Comparison of ENCODE assay signal across 8 cellular contexts in the genomic region with DNA sequence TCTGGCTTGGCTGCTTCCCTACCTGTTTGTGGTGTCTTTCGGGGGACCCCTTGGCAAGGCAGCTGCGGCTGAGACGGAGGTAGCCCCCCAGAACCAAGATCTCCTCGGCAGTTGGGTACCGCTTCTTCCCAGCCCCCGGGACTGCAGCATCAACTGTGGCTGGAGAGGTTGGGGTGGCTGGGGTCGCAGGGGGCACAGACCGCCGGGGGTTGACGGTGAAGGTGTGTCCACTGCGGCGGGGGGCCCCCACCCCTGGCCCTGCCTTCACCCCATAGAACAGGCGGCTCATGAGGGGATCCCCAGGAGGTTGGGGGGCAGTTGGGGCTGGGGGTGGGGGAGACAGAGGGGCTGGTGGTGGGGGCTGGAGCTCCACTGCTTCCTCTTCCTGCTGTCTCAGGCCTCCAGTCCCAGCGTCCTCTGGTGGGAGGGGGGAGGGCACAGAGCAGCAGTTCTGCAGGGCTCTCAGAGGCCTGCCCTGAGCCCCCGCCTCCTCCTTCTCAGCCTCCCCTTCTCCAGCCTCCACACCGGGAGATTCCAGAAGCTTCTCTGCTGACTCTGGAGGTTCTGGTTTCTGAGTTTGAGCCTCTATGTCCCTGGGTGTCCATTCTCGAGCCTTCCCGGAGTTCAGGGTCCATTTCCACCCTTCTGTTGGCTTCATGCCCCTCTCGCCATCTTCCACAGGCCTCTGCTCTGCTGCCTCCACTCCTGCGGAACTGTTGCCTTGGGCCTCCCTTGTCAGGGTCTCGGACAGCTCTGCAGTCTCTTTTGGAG. TPM values are rescaled to one million over a fixed set of nuclear protein-coding genes. Genes with fewer than 3 reads are reported as not detected.
DNase-seq lines count a peak whose midpoint lies in the region; ATAC-seq and TF ChIP-seq lines count a peak whose summit lies in the region.

No MANE protein-coding gene starts in this region.

- H3K4me3 Mint-ChIP-seq in activated CD8-positive, alpha-beta T cell treated with anti-CD3 and anti-CD28 coated beads, Interleukin-2, amount 10 ng/mL, durations not matched to agents 7 days and 5 days = peak overlapping the region; percentile 93
- H3K4me3 Mint-ChIP-seq in nephron = peak overlapping the region; percentile 96 to 98 (median 97)

- peaks cover 25% of the 10 kb centered on the region for H3K4me1 Mint-ChIP-seq in activated CD8-positive, alpha-beta T cell treated with anti-CD3 and anti-CD28 coated beads, Interleukin-2, amount 10 ng/mL, durations not matched to agents 7 days and 5 days (ENCODE audit: low read depth)
- H3K4me1 Mint-ChIP-seq in nephron = peaks cover 81% of the 10 kb centered on the region

- H3K4me3 ChIP-seq in esophagus muscularis mucosa (peak overlapping the region; percentile 70 to 93 (median 80)), aorta (ENCODE audit: low read length in 2 of 2) (peak overlapping the region; percentile 31 to 82)

- H3K27me3 Mint-ChIP-seq in activated CD8-positive, alpha-beta T cell treated with anti-CD3 and anti-CD28 coated beads, Interleukin-2, amount 10 ng/mL, durations not matched to agents 7 days and 5 days (ENCODE audit: low read depth) = no peaks in the 10 kb centered on the region
- H3K27me3 Mint-ChIP-seq in nephron (ENCODE audit: low read depth) = peaks cover 3% of the 10 kb centered on the region

- peak overlapping the region; percentile 98 for H3K27ac Mint-ChIP-seq in activated CD8-positive, alpha-beta T cell treated with anti-CD3 and anti-CD28 coated beads, Interleukin-2, amount 10 ng/mL, durations not matched to agents 7 days and 5 days
- H3K27ac Mint-ChIP-seq in nephron = peak overlapping the region; percentile 81 to 94 (median 89)

- CTCF ChIA-PET in activated CD8-positive, alpha-beta T cell treated with anti-CD3 and anti-CD28 coated beads, Interleukin-2, amount 10 ng/mL, durations not matched to agents 7 days and 5 days (lab: Charles Lee) = interaction anchor here (0.9 to 15.7 kb wide), 6 partner anchors 20 to 230 kb away, joined by 3 to 686 read pairs (median 4); partner anchors contain the start of genes MDC1, TUBB and VARS2

- intact Hi-C loops in esophagus muscularis mucosa (cut with DNase I) = loop anchor here (10.0 kb wide), 1 partner anchor 200 kb away; the partner anchor contains the start of gene DDR1
- intact Hi-C loops in aorta (cut with DNase I) = loop anchor here in 1 of 2 donors (5.0 kb wide), 1 partner anchor 198 kb away; the partner anchor contains the start of gene DDR1

- ATAC-seq in activated CD8-positive, alpha-beta T cell treated with anti-CD3 and anti-CD28 coated beads, Interleukin-2, amount 10 ng/mL, durations not matched to agents 7 days and 5 days = no peak
- ATAC-seq in aorta (ENCODE audit: low FRiP score) (no peak), GM18511 (IDR thresholded peaks at IDR 0.05; ENCODE audit: unreplicated experiment) (no peak)

- no peak for TF ChIP-seq CTCF in esophagus muscularis mucosa (IDR thresholded peaks at IDR 0.05)
- TF ChIP-seq CTCF in nephron (IDR thresholded peaks at IDR 0.05; ENCODE audit: unreplicated experiment in 3 of 3) = no peak

- peaks cover 78% of the 10 kb centered on the region for H3K36me3 Mint-ChIP-seq in activated CD8-positive, alpha-beta T cell treated with anti-CD3 and anti-CD28 coated beads, Interleukin-2, amount 10 ng/mL, durations not matched to agents 7 days and 5 days (ENCODE audit: low read depth)
- peaks cover 16% of the 10 kb centered on the region for H3K36me3 Mint-ChIP-seq in nephron (ENCODE audit: low read depth)

- H3K27ac ChIP-seq in esophagus muscularis mucosa (replicated peaks in 1 of 4) (peak overlapping the region; percentile 95 to 99 (median 97)), aorta (ENCODE audit: low read depth in 1 of 2, low read length in 2 of 2) (peak overlapping the region; percentile 37 to 84)

- POLR2A ChIA-PET in activated CD8-positive, alpha-beta T cell treated with anti-CD3 and anti-CD28 coated beads, Interleukin-2, amount 10 ng/mL, durations not matched to agents 7 days and 5 days (lab: Charles Lee) = interaction anchor here (0.6 to 8.3 kb wide), 12 partner anchors 10 to 188 kb away, joined by 3 to 343 read pairs (median 3); partner anchors contain the start of genes C6orf136, MDC1, MRPS18B and PPP1R10

- no peaks in the 10 kb centered on the region for H3K9me3 Mint-ChIP-seq in activated CD8-positive, alpha-beta T cell treated with anti-CD3 and anti-CD28 coated beads, Interleukin-2, amount 10 ng/mL, durations not matched to agents 7 days and 5 days (ENCODE audit: insufficient read depth)
- H3K9me3 Mint-ChIP-seq in nephron = no peaks in the 10 kb centered on the region

- H3K4me1 ChIP-seq in esophagus muscularis mucosa = peaks cover 64 to 89% (median 86%) of the 10 kb centered on the region in 4 donors
- no peaks in the 10 kb centered on the region for H3K4me1 ChIP-seq in aorta (ENCODE audit: control insufficient read depth in 1 of 2, insufficient read depth in 2 of 2, low read length in 2 of 2)

- no peaks in the 10 kb centered on the region for H3K9me3 ChIP-seq in esophagus muscularis mucosa
- no peaks in the 10 kb centered on the region for H3K9me3 ChIP-seq in aorta (ENCODE audit: control insufficient read depth, low read length)

- no peak for TF ChIP-seq EP300 in esophagus muscularis mucosa (IDR thresholded peaks at IDR 0.05)

- no peak for TF ChIP-seq POLR2A in esophagus muscularis mucosa (IDR thresholded peaks at IDR 0.05; ENCODE audit: low read depth)

- WGBS in esophagus muscularis mucosa = 12% methylated on average over 18 of the region's 21 CpGs
- WGBS in aorta, 2 donors = 4 to 5% methylated on average over 18 to 21 of the region's 21 CpGs

- H3K27me3 ChIP-seq in esophagus muscularis mucosa = no peaks in the 10 kb centered on the region
- H3K27me3 ChIP-seq in aorta (ENCODE audit: control insufficient read depth in 1 of 2, insufficient read depth in 2 of 2, low read length in 1 of 2) = no peaks in the 10 kb centered on the region

- DNase-seq in AML-193 (lab: John Stamatoyannopoulos, UW) = peak; percentile 66 to 81
- DNase-seq in KG1 (lab: John Stamatoyannopoulos, UW) = peak; percentile 36
- DNase-seq in activated CD8-positive, alpha-beta T cell treated with anti-CD3 and anti-CD28 coated beads, Interleukin-2, amount 10 ng/mL, durations not matched to agents 7 days and 5 days = peak; percentile 81
- no peak for DNase-seq in esophagus muscularis mucosa (ENCODE audit: extremely low spot score)
- DNase-seq in aorta = peak; percentile 79 to 90
- DNase-seq in NCI-H1105 treated with DMSO at 0.1 percent for 48 hours (lab: John Stamatoyannopoulos, UW) = no peak

- H3K36me3 ChIP-seq in esophagus muscularis mucosa (peaks cover 0 to 21% (median 10%) of the 10 kb centered on the region in 4 donors), aorta (ENCODE audit: control insufficient read depth in 1 of 2, insufficient read depth in 2 of 2, low read length in 1 of 2) (peaks cover 0 to 3% of the 10 kb centered on the region in 2 donors)

RNA-seq across cellular contexts. Expression of gene PPP1R18, which starts 1.9 kb away (rescaled TPM):
- 100 to 1,000 TPM; 286 to 304 TPM for total RNA-seq in activated CD8-positive, alpha-beta T cell treated with anti-CD3 and anti-CD28 coated beads, Interleukin-2, amount 10 ng/mL, durations not matched to agents 7 days and 5 days
- total RNA-seq in esophagus muscularis mucosa = 100 to 1,000 TPM in 1 of 4 donors, 10 to 100 TPM in 3; 39.5 to 104 (median 59.8) TPM
- 100 to 1,000 TPM; 130 to 134 TPM for total RNA-seq in aorta
- polyA plus RNA-seq in aorta = 10 to 100 TPM; 68.5 to 83.3 TPM

RNA-seq across cellular contexts. Expression of gene NRM, which starts 6.2 kb away (rescaled TPM):
- total RNA-seq in activated CD8-positive, alpha-beta T cell treated with anti-CD3 and anti-CD28 coated beads, Interleukin-2, amount 10 ng/mL, durations not matched to agents 7 days and 5 days = 10 to 100 TPM; 41.7 to 44.6 TPM
- total RNA-seq in esophagus muscularis mucosa (10 to 100 TPM in 1 of 4 donors, 1 to 10 TPM in 3; 4.6 to 10.2 (median 6.2) TPM), aorta (10 to 100 TPM; 13.0 to 15.0 TPM)
- 10 to 100 TPM in 1 of 2 donors, 1 to 10 TPM in 1; 5.6 to 19.6 TPM for polyA plus RNA-seq in aorta

RNA-seq across cellular contexts. Expression of gene DHX16, which starts 11.8 kb away (rescaled TPM):
- total RNA-seq in activated CD8-positive, alpha-beta T cell treated with anti-CD3 and anti-CD28 coated beads, Interleukin-2, amount 10 ng/mL, durations not matched to agents 7 days and 5 days = 10 to 100 TPM; 38.5 to 41.0 TPM
- total RNA-seq in esophagus muscularis mucosa = 10 to 100 TPM; 20.3 to 41.1 (median 31.1) TPM
- 10 to 100 TPM; 22.3 to 25.2 TPM for total RNA-seq in aorta
- polyA plus RNA-seq in aorta = 10 to 100 TPM; 12.8 to 34.0 TPM

RNA-seq across cellular contexts. Expression of gene MDC1, which starts 32.5 kb away (rescaled TPM):
- 10 to 100 TPM; 48.5 to 52.4 TPM for total RNA-seq in activated CD8-positive, alpha-beta T cell treated with anti-CD3 and anti-CD28 coated beads, Interleukin-2, amount 10 ng/mL, durations not matched to agents 7 days and 5 days
- total RNA-seq in esophagus muscularis mucosa = 10 to 100 TPM; 10.8 to 20.3 (median 13.1) TPM
- total RNA-seq in aorta = 10 to 100 TPM; 31.4 to 33.3 TPM
- 10 to 100 TPM in 1 of 2 donors, 1 to 10 TPM in 1; 7.4 to 34.5 TPM for polyA plus RNA-seq in aorta

RNA-seq across cellular contexts. Expression of gene TUBB, which starts 35.6 kb away (rescaled TPM):
- 1,000 to 10,000 TPM; 1,638 to 1,703 TPM for total RNA-seq in activated CD8-positive, alpha-beta T cell treated with anti-CD3 and anti-CD28 coated beads, Interleukin-2, amount 10 ng/mL, durations not matched to agents 7 days and 5 days
- 100 to 1,000 TPM; 208 to 398 (median 272) TPM for total RNA-seq in esophagus muscularis mucosa
- total RNA-seq in aorta = 100 to 1,000 TPM; 264 to 324 TPM
- 100 to 1,000 TPM in 1 of 2 donors, 10 to 100 TPM in 1; 99.5 to 189 TPM for polyA plus RNA-seq in aorta

Comparison
In these comparisons a context has a peak if more than half of its experiments do, and no peak if none do; other contexts are left out.
1. DNase-seq: peak in AML-193 (2 of 2), KG1 (single experiment), activated CD8-positive, alpha-beta T cell treated with anti-CD3 and anti-CD28 coated beads, Interleukin-2, amount 10 ng/mL, durations not matched to agents 7 days and 5 days (single experiment) and aorta (2 of 2); none in esophagus muscularis mucosa (single experiment) and NCI-H1105 treated with DMSO at 0.1 percent for 48 hours (single experiment).